ENCODE assay signal across 2 cellular contexts in the genomic region with DNA sequence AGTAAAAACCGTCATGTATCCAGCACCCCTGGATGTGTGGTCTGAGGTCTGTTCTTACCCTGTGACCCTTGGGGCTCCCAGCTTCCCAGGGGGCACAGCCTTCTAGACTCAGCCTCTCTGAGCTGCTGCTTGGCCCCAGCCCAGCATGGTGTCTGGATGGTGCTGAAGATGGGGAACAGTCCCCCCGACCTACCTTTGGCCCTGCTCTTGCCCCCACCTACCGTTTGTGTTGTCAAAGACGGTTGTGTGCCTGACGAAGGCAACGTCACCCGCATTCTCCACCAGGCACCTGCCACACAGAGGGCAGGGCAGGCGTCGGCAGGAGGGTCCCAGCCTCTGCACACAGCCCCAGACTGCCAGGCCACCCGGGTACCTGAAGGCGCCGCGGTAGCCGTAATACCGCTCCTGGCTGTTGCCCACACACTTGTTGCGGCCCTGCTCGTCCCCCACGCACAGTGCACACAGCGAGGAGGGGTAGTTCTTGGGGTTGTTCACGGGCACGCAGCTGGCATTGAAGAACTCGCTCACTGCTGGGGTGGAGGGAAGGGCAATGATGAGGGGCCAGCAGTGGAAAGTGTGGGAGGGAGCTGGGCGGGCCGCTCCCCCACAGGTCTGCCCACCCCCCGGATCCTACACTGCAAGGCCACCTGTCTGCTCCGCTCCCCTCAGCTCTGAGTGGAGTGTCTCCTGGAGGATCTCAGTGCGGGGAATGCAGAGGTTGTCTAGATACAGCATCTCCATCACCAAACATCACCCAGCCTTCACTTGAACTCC.
A peak's percentile ranks its signal among the peaks of the same experiment; 100 is the strongest.
TF ChIP-seq lines count a peak whose summit lies in the region.

No MANE protein-coding gene starts in this region.

TF ChIP-seq in HEK293, 187 proteins besides CTCF, POLR2A, EP300 and RAD21:
- TF ChIP-seq, protein P1, sequence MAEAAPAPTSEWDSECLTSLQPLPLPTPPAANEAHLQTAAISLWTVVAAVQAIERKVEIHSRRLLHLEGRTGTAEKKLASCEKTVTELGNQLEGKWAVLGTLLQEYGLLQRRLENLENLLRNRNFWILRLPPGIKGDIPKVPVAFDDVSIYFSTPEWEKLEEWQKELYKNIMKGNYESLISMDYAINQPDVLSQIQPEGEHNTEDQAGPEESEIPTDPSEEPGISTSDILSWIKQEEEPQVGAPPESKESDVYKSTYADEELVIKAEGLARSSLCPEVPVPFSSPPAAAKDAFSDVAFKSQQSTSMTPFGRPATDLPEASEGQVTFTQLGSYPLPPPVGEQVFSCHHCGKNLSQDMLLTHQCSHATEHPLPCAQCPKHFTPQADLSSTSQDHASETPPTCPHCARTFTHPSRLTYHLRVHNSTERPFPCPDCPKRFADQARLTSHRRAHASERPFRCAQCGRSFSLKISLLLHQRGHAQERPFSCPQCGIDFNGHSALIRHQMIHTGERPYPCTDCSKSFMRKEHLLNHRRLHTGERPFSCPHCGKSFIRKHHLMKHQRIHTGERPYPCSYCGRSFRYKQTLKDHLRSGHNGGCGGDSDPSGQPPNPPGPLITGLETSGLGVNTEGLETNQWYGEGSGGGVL (tag by site-specific recombination; IDR thresholded peaks at IDR 0.05): no peak
- TF ChIP-seq EGR2 (tag by site-specific recombination; IDR thresholded peaks at IDR 0.05; ENCODE audit: low read depth) (0 out of 2 replicates have a peak, but pooled peaks have one; percentile 14), ZNF404 (tag by site-specific recombination; IDR thresholded peaks at IDR 0.05) (no peak), ZNF785 (tag by site-specific recombination; IDR thresholded peaks at IDR 0.05) (no peak), ZNF707 (tag by site-specific recombination; IDR thresholded peaks at IDR 0.05) (no peak), ZFHX2 (tag by site-specific recombination; conservative IDR thresholded peaks at IDR 0.05) (peak; percentile 54), ZNF561 (tag by site-specific recombination; IDR thresholded peaks at IDR 0.05; ENCODE audit: borderline replicate concordance) (no peak), SCRT1 (tag by site-specific recombination; IDR thresholded peaks at IDR 0.05; ENCODE audit: borderline replicate concordance) (peak; percentile 58; the same call in 1 of the 2 replicates), ZNF792 (tag by site-specific recombination; IDR thresholded peaks at IDR 0.05) (no peak), SCRT2 (tag by site-specific recombination; IDR thresholded peaks at IDR 0.05) (peak; percentile 71), OVOL3 (tag by site-specific recombination; IDR thresholded peaks at IDR 0.05) (no peak), GLIS2 (tag by site-specific recombination; IDR thresholded peaks at IDR 0.05) (peak; percentile 25; the same call in 1 of the 2 replicates), SP3 (tag by site-specific recombination; IDR thresholded peaks at IDR 0.05) (no peak), GFI1B (tag by site-specific recombination; IDR thresholded peaks at IDR 0.05) (no peak)

TF ChIP-seq in HepG2, 621 proteins besides CTCF, POLR2A, EP300 and RAD21:
- TF ChIP-seq RCOR2 (CRISPR knock-in tag; IDR thresholded peaks at IDR 0.05): no peak
- TF ChIP-seq, protein P2, sequence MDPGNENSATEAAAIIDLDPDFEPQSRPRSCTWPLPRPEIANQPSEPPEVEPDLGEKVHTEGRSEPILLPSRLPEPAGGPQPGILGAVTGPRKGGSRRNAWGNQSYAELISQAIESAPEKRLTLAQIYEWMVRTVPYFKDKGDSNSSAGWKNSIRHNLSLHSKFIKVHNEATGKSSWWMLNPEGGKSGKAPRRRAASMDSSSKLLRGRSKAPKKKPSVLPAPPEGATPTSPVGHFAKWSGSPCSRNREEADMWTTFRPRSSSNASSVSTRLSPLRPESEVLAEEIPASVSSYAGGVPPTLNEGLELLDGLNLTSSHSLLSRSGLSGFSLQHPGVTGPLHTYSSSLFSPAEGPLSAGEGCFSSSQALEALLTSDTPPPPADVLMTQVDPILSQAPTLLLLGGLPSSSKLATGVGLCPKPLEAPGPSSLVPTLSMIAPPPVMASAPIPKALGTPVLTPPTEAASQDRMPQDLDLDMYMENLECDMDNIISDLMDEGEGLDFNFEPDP (CRISPR knock-in tag; conservative IDR thresholded peaks at IDR 0.05): 0 out of 2 replicates have a peak, but pooled peaks have one; percentile 31
- TF ChIP-seq, protein P3, sequence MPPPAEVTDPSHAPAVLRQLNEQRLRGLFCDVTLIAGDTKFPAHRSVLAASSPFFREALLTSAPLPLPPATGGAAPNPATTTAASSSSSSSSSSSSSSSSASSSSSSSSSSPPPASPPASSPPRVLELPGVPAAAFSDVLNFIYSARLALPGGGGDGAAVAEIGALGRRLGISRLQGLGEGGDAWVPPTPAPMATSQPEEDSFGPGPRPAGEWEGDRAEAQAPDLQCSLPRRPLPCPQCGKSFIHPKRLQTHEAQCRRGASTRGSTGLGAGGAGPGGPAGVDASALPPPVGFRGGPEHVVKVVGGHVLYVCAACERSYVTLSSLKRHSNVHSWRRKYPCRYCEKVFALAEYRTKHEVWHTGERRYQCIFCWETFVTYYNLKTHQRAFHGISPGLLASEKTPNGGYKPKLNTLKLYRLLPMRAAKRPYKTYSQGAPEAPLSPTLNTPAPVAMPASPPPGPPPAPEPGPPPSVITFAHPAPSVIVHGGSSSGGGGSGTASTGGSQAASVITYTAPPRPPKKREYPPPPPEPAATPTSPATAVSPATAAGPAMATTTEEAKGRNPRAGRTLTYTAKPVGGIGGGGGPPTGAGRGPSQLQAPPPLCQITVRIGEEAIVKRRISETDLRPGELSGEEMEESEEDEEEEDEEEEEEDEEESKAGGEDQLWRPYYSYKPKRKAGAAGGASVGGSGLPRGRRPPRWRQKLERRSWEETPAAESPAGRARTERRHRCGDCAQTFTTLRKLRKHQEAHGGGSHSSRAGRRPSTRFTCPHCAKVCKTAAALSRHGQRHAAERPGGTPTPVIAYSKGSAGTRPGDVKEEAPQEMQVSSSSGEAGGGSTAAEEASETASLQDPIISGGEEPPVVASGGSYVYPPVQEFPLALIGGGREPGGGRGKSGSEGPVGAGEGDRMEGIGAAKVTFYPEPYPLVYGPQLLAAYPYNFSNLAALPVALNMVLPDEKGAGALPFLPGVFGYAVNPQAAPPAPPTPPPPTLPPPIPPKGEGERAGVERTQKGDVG (CRISPR knock-in tag; IDR thresholded peaks at IDR 0.05; ENCODE audit: borderline replicate concordance): no peak
- no peak for TF ChIP-seq KLF6 (CRISPR knock-in tag; IDR thresholded peaks at IDR 0.05)
- peak; percentile 33 for TF ChIP-seq AGO2 (optimal IDR thresholded peaks at IDR 0.05; ENCODE audit: low read depth, low read length)
- TF ChIP-seq ZNF501 (CRISPR knock-in tag; IDR thresholded peaks at IDR 0.05): no peak
- no peak for TF ChIP-seq HNRNPUL1 (IDR thresholded peaks at IDR 0.05; ENCODE audit: low read depth, low read length)
- TF ChIP-seq HOXA5 (CRISPR knock-in tag; IDR thresholded peaks at IDR 0.05): no peak
